ENCODE assay signal across 8 cellular contexts in the genomic region with DNA sequence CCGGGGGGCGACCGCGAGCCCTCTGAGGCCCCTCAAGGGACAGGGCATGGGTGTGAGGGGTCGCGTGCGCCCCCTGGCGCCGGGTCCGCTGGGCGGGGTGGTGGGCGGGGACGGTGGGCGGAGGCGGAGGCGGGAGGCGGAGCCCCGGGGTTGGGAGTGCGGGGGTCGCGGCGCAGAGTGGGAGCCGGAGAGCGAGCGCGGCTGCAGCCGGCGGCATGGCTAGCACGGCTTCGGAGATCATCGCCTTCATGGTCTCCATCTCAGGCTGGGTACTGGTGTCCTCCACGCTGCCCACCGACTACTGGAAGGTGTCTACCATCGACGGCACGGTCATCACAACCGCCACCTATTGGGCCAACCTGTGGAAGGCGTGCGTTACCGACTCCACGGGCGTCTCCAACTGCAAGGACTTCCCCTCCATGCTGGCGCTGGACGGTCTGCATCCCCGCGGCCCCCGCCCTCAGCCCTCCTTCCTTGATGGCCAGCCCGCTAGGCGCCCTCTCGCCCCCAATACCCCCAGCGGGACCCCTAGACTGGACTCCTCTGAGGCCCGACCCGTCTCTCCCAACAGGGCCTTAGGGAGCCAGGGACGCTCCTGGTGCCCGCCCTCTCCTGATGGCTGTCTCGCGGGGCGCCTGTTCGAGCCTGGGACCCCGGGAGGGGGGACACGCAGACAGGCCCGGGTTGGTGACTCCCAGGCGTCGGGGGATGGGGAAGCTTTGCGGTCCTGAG. TPM values are rescaled to one million over a fixed set of nuclear protein-coding genes. Genes with fewer than 3 reads are reported as not detected.
A peak's percentile ranks its signal among the peaks of the same experiment; 100 is the strongest.
DNase-seq lines count a peak whose midpoint lies in the region; ATAC-seq and TF ChIP-seq lines count a peak whose summit lies in the region.

A gene with protein sequence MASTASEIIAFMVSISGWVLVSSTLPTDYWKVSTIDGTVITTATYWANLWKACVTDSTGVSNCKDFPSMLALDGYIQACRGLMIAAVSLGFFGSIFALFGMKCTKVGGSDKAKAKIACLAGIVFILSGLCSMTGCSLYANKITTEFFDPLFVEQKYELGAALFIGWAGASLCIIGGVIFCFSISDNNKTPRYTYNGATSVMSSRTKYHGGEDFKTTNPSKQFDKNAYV (plus strand): TSS at position 182 of the 732 bp plus-strand sequence. CDS start 34 bp downstream, at position 216.

- H3K36me3 ChIP-seq in colonic mucosa (no peaks in the 10 kb centered on the region), muscle layer of duodenum (ENCODE audit: control insufficient read depth in 1 of 2, insufficient read depth in 2 of 2, low read length in 2 of 2) (no peaks in the 10 kb centered on the region)

- H3K27me3 Mint-ChIP-seq in CD4-positive, alpha-beta T cell, result peaks cover 81% of the 10 kb centered on the region

- peaks cover 7% of the 10 kb centered on the region for H3K4me1 ChIP-seq in colonic mucosa
- peaks cover 0 to 9% of the 10 kb centered on the region in 2 donors for H3K4me1 ChIP-seq in muscle layer of duodenum (ENCODE audit: control insufficient read depth in 1 of 2, insufficient read depth in 2 of 2, low read length in 2 of 2)

- no peak within 1 kb of the TSS for H3K27ac Mint-ChIP-seq in CD4-positive, alpha-beta T cell

- intact Hi-C loops in CD4-positive, alpha-beta T cell (cut with DNase I, micrococcal nuclease), result no loop called here
- intact Hi-C loops in colonic mucosa (cut with DNase I), result no loop called here

- no peak within 1 kb of the TSS for H3K27ac ChIP-seq in CD4-positive, alpha-beta T cell (ENCODE audit: low read depth, low read length)
- no peak within 1 kb of the TSS for H3K27ac ChIP-seq in colonic mucosa
- no peak within 1 kb of the TSS for H3K27ac ChIP-seq in muscle layer of duodenum (ENCODE audit: low read length)

- peak within 1 kb of the TSS; percentile 71 for H3K4me3 Mint-ChIP-seq in CD4-positive, alpha-beta T cell

- POLR2A ChIA-PET in CD4-positive, alpha-beta T cell (lab: Charles Lee), result no interaction called here

- no peak for DNase-seq in CD4-positive, alpha-beta T cell
- DNase-seq in HFF-Myc (ENCODE audit: extremely low read depth, low read depth) (no peak), colonic mucosa (peak; percentile 19), NCI-H774 (lab: John Stamatoyannopoulos, UW) (no peak), MV-4-11 (lab: John Stamatoyannopoulos, UW) (no peak), NK-92 (lab: John Stamatoyannopoulos, UW; ENCODE audit: unreplicated experiment) (no peak)

- H3K4me3 ChIP-seq in HFF-Myc (replicated peaks; ENCODE audit: low read depth, low read length) (no peak within 1 kb of the TSS), colonic mucosa (peak within 1 kb of the TSS; percentile 3), muscle layer of duodenum (ENCODE audit: low read depth in 1 of 2, low read length in 2 of 2) (peak within 1 kb of the TSS; percentile 16 to 29)

- TF ChIP-seq CTCF in CD4-positive, alpha-beta T cell (IDR thresholded peaks at IDR 0.05), result no peak
- peak; percentile 17 for TF ChIP-seq CTCF in HFF-Myc (IDR thresholded peaks at IDR 0.05; ENCODE audit: low read depth, low read length, missing control alignments)
- TF ChIP-seq CTCF in colonic mucosa (IDR thresholded peaks at IDR 0.05), result no peak

- H3K4me1 Mint-ChIP-seq in CD4-positive, alpha-beta T cell (ENCODE audit: low read depth), result peaks cover 20% of the 10 kb centered on the region

- no peak for ATAC-seq in CD4-positive, alpha-beta T cell (ENCODE audit: poor library complexity)
- ATAC-seq in HG02678 (IDR thresholded peaks at IDR 0.05; ENCODE audit: unreplicated experiment), result no peak

- H3K27me3 ChIP-seq in CD4-positive, alpha-beta T cell (ENCODE audit: control insufficient read depth, insufficient read depth, low read length), result peaks cover 56% of the 10 kb centered on the region
- peaks cover 22% of the 10 kb centered on the region for H3K27me3 ChIP-seq in colonic mucosa
- peaks cover 26% of the 10 kb centered on the region for H3K27me3 ChIP-seq in muscle layer of duodenum (ENCODE audit: low read depth, low read length)

- H3K9me3 ChIP-seq in CD4-positive, alpha-beta T cell (ENCODE audit: control insufficient read depth, low read length), result no peaks in the 10 kb centered on the region
- no peaks in the 10 kb centered on the region for H3K9me3 ChIP-seq in colonic mucosa
- no peaks in the 10 kb centered on the region for H3K9me3 ChIP-seq in muscle layer of duodenum (ENCODE audit: control insufficient read depth in 1 of 2, low read length in 2 of 2)

- no peaks in the 10 kb centered on the region for H3K36me3 Mint-ChIP-seq in CD4-positive, alpha-beta T cell (ENCODE audit: low read depth)

- H3K9me3 Mint-ChIP-seq in CD4-positive, alpha-beta T cell, result no peaks in the 10 kb centered on the region

- CTCF ChIA-PET in CD4-positive, alpha-beta T cell (lab: Charles Lee), result no interaction called here

- no peak within 1 kb of the TSS for H3K9ac ChIP-seq in colonic mucosa (ENCODE audit: low read depth in 2 of 2, low read length in 2 of 2)

RNA-seq across cellular contexts. Expression of the gene that starts here (rescaled TPM):
- not detected for total RNA-seq in CD4-positive, alpha-beta T cell
- total RNA-seq in colonic mucosa, result under 1 TPM; 0.27 to 0.64 TPM

Comparison
In these comparisons a context has a peak if more than half of its experiments do, and no peak if none do; other contexts are left out.
1. Peak in DNase-seq and H3K4me3 ChIP-seq in colonic mucosa; RNA of the gene not detected or under 1 TPM.